Comparison of ENCODE assay signal across 21 cellular contexts in the genomic region with DNA sequence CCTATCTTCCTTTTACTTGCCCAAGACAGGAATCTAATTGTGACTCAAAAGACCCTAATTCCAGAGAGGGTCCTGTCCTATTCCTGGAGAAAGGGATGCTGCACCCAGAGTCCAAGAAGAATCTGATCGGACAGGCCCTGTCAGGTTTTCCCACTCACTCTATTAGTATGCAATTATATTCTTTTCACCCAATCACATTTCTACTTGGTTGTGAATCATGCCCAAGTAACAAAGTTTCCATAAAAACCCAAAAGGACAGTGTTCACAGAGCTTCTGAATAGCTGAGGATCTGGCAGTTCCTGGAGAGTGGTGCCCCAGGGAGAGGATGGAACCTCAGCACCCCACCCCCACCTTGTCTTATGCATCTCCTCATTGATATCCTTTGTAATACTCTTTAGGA.
DNase-seq lines count a peak whose midpoint lies in the region; ATAC-seq and TF ChIP-seq lines count a peak whose summit lies in the region.
"Had no signal": no experiment of that assay in that cellular context is flagged by ENCODE, and none has a peak within 500 bp of the region (broad histone marks: within the 10 kb centered on the region; RNA-seq: fewer than 3 reads in every experiment).

No MANE protein-coding gene starts in this region.

- H3K27ac Mint-ChIP-seq in Caco-2 (ENCODE audit: unreplicated experiment) (peak overlapping the region; percentile 13), Calu3 (ENCODE audit: unreplicated experiment) (no peak overlapping the region), type B pancreatic cell (no peak overlapping the region)
- H3K27ac Mint-ChIP-seq: B cell had no signal

- H3K36me3 Mint-ChIP-seq in Caco-2 (ENCODE audit: insufficient read depth, unreplicated experiment): no peaks in the 10 kb centered on the region
- H3K36me3 Mint-ChIP-seq in Calu3 (ENCODE audit: insufficient read depth, unreplicated experiment): no peaks in the 10 kb centered on the region
- H3K36me3 Mint-ChIP-seq in type B pancreatic cell: no peaks in the 10 kb centered on the region

- no peaks in the 10 kb centered on the region for H3K4me1 Mint-ChIP-seq in Caco-2 (ENCODE audit: low read depth, unreplicated experiment)
- no peaks in the 10 kb centered on the region for H3K4me1 Mint-ChIP-seq in Calu3 (ENCODE audit: low read depth, unreplicated experiment)
- no peaks in the 10 kb centered on the region for H3K4me1 Mint-ChIP-seq in type B pancreatic cell (ENCODE audit: unreplicated experiment)
- H3K4me1 Mint-ChIP-seq: B cell had no signal

- H3K4me2 ChIP-seq in KMS-11: peak overlapping the region; percentile 77

- DNase-seq in Caco-2 (no peak), RWPE2 (ENCODE audit: low spot score) (no peak), foreskin keratinocyte (peak; percentile 66 to 84), Calu3 (no peak), posterior cingulate gyrus (no peak), type B pancreatic cell (ENCODE audit: extremely low spot score, unreplicated experiment) (no peak), islet precursor cell (no peak)
- DNase-seq: DMS 273 treated with DMSO at 0.1 percent for 48 hours, DMS79 treated with DMSO at 0.1 percent for 48 hours, GM23248, KBM-7, NCI-H1105 treated with DMSO at 0.1 percent for 48 hours, NCI-H2081, NCI-H2171 treated with DMSO at 0.1 percent for 48 hours, NCI-H524 treated with DMSO at 0.1 percent for 48 hours, NCI-H82 had no signal

- ATAC-seq in RWPE2 (ENCODE audit: low read depth) (peak; percentile 27; the same call in 1 of the 3 replicates), foreskin keratinocyte (peak; percentile 96)
- ATAC-seq: SK-N-SH treated with all-trans-retinoic acid at 6 μM for 48 hours had no signal

- H3K27me3 Mint-ChIP-seq in Caco-2 (ENCODE audit: insufficient read depth, unreplicated experiment) (no peaks in the 10 kb centered on the region), Calu3 (ENCODE audit: unreplicated experiment) (no peaks in the 10 kb centered on the region), type B pancreatic cell (no peaks in the 10 kb centered on the region)
- H3K27me3 Mint-ChIP-seq: B cell had no signal

- H3K4me1 ChIP-seq in Caco-2 (no peaks in the 10 kb centered on the region), KMS-11 (ENCODE audit: low read depth, poor library complexity, severe bottlenecking) (peaks cover 38% of the 10 kb centered on the region), RWPE2 (ENCODE audit: insufficient read depth, poor library complexity, severe bottlenecking) (peaks cover 3% of the 10 kb centered on the region), foreskin keratinocyte (peaks cover 10% of the 10 kb centered on the region)
- H3K4me1 ChIP-seq: HAP-1 had no signal

- no peak overlapping the region for H3K4me3 Mint-ChIP-seq in Caco-2 (ENCODE audit: unreplicated experiment)
- no peak overlapping the region for H3K4me3 Mint-ChIP-seq in Calu3 (ENCODE audit: low read depth, unreplicated experiment)
- no peak overlapping the region for H3K4me3 Mint-ChIP-seq in type B pancreatic cell
- H3K4me3 Mint-ChIP-seq: B cell had no signal

- H2AFZ ChIP-seq in KMS-11 (ENCODE audit: low read depth): no peak overlapping the region
- H2AFZ ChIP-seq: GM23248 had no signal

- H3K9me3 ChIP-seq in Caco-2 (no peaks in the 10 kb centered on the region), RWPE2 (ENCODE audit: severe bottlenecking) (no peaks in the 10 kb centered on the region)
- H3K9me3 ChIP-seq: HAP-1 had no signal

- H3K9me3 Mint-ChIP-seq in Caco-2 (ENCODE audit: unreplicated experiment): no peaks in the 10 kb centered on the region
- no peaks in the 10 kb centered on the region for H3K9me3 Mint-ChIP-seq in Calu3 (ENCODE audit: low read depth, unreplicated experiment)
- no peaks in the 10 kb centered on the region for H3K9me3 Mint-ChIP-seq in type B pancreatic cell

- intact Hi-C loops in Caco-2 (cut with micrococcal nuclease; ENCODE audit: unreplicated experiment) (no loop called here), Calu3 (cut with micrococcal nuclease; ENCODE audit: unreplicated experiment) (no loop called here), posterior cingulate gyrus (cut with DNase I) (no loop called here)

- H3K79me2 ChIP-seq in KMS-11 (ENCODE audit: insufficient read depth, low read depth): no peaks in the 10 kb centered on the region

- H3K27ac ChIP-seq in KMS-11 (peak overlapping the region; percentile 90), RWPE2 (ENCODE audit: poor library complexity, severe bottlenecking) (no peak overlapping the region), foreskin keratinocyte (no peak overlapping the region)
- H3K27ac ChIP-seq: GM23248, HL-60 had no signal

- BruUV-seq in Caco-2 (replicated peaks; lab: Mats Ljungman, UMichigan): no TSS peak
- no TSS peak for BruUV-seq in Calu3 (replicated peaks; lab: Mats Ljungman, UMichigan)

- no peak overlapping the region for H3K4me3 ChIP-seq in Caco-2 (ENCODE audit: low read depth, low read length)
- H3K4me3 ChIP-seq in KMS-11 (IDR thresholded peaks at IDR 0.05; ENCODE audit: insufficient read depth, low read depth, low read length): no peak overlapping the region
- no peak overlapping the region for H3K4me3 ChIP-seq in RWPE2 (ENCODE audit: severe bottlenecking)
- H3K4me3 ChIP-seq: GM23248, HAP-1 had no signal

- H3K27me3 ChIP-seq in Caco-2 (replicated peaks; ENCODE audit: control insufficient read depth, insufficient read depth, low read length): no peaks in the 10 kb centered on the region
- H3K27me3 ChIP-seq in KMS-11 (ENCODE audit: insufficient read depth, low read depth): no peaks in the 10 kb centered on the region
- H3K27me3 ChIP-seq in RWPE2 (ENCODE audit: insufficient read depth, poor library complexity, severe bottlenecking): no peaks in the 10 kb centered on the region
- no peaks in the 10 kb centered on the region for H3K27me3 ChIP-seq in foreskin keratinocyte

- TF ChIP-seq CTCF in Caco-2 (IDR thresholded peaks at IDR 0.05; ENCODE audit: insufficient read depth in 1 of 2, low read depth in 1 of 2, low read length in 1 of 2, severe bottlenecking in 1 of 2, unreplicated experiment in 1 of 2) (no peak), KMS-11 (conservative IDR thresholded peaks at IDR 0.05; ENCODE audit: low read depth, low read length) (no peak), RWPE2 (IDR thresholded peaks at IDR 0.05; ENCODE audit: poor library complexity, severe bottlenecking) (no peak), foreskin keratinocyte (conservative IDR thresholded peaks at IDR 0.05) (no peak), Calu3 (IDR thresholded peaks at IDR 0.05; ENCODE audit: unreplicated experiment) (no peak), type B pancreatic cell (conservative IDR thresholded peaks at IDR 0.05) (no peak)

- no peaks in the 10 kb centered on the region for H4K20me1 ChIP-seq in KMS-11 (ENCODE audit: insufficient read depth)

- CTCF ChIA-PET in Caco-2 (lab: Charles Lee) (interaction anchor here (0.7 kb wide), 1 partner anchor 228 kb away, joined by 6 read pairs; no protein-coding TSS in a partner anchor), Calu3 (lab: Charles Lee) (no interaction called here)

- H3K9ac ChIP-seq in KMS-11: peak overlapping the region; percentile 30; the same call in 1 of the 2 replicates
- H3K9ac ChIP-seq: GM23248 had no signal

- POLR2A ChIA-PET in Caco-2 (lab: Charles Lee): no interaction called here

- H3K36me3 ChIP-seq in Caco-2 (ENCODE audit: control insufficient read depth, insufficient read depth, low read length): no peaks in the 10 kb centered on the region
- no peaks in the 10 kb centered on the region for H3K36me3 ChIP-seq in KMS-11 (ENCODE audit: insufficient read depth)
- no peaks in the 10 kb centered on the region for H3K36me3 ChIP-seq in RWPE2 (ENCODE audit: low read depth)
- H3K36me3 ChIP-seq: HAP-1 had no signal

Comparison
In these comparisons a context has a peak if more than half of its experiments do, and no peak if none do; other contexts are left out.
1. DNase-seq: peak in foreskin keratinocyte (2 of 2); none in Caco-2 (0 of 2), RWPE2 (single experiment), Calu3 (single experiment), posterior cingulate gyrus (0 of 10), type B pancreatic cell (single experiment) and islet precursor cell (single experiment).